11 cellular contexts compared by ENCODE assay signal in the genomic region with DNA sequence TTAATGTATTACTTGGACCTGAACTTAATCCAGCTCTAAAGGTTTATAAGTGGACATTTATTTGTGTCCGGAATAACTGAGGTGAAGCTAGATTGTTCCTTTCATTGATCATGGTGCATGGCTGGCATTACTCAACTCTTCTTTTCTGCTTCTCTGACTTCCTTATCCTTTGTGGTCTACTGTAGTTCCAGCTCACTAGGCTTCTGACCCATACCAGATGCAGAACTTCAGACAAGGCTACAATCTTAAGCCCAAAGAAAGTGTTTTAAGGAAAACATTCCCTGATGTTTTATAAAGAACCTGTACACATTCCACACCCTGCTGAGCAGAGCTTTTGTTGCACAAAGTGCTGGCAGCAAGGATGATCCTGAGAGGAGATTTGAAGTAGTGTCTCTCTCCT.
DNase-seq lines count a peak whose midpoint lies in the region; ATAC-seq and TF ChIP-seq lines count a peak whose summit lies in the region.
"Had no signal": no experiment of that assay in that cellular context is flagged by ENCODE, and none has a peak within 500 bp of the region (broad histone marks: within the 10 kb centered on the region; RNA-seq: fewer than 3 reads in every experiment).

No MANE protein-coding gene starts in this region.

- H3K27ac ChIP-seq in DND-41 (ENCODE audit: low read length): peak overlapping the region; percentile 93
- H3K27ac ChIP-seq in sigmoid colon: peak overlapping the region in 3 of 4 donors; percentile 54 to 75 (median 73)

- TF ChIP-seq POLR2A in sigmoid colon (IDR thresholded peaks at IDR 0.05): no peak

- H3K36me3 ChIP-seq in DND-41 (ENCODE audit: insufficient read depth, low read length) (no peaks in the 10 kb centered on the region), sigmoid colon (no peaks in the 10 kb centered on the region)
- H3K36me3 ChIP-seq: cardiac muscle cell, prostate gland had no signal

- H3K79me2 ChIP-seq in DND-41 (ENCODE audit: insufficient read depth, low read length): no peaks in the 10 kb centered on the region

- H2AFZ ChIP-seq in DND-41 (ENCODE audit: low read depth, low read length): no peak overlapping the region

- WGBS in sigmoid colon, 2 donors: 84 to 87% methylated on average over 1 of the region's 1 CpG

- DNase-seq in DND-41 (no peak), MV-4-11 (lab: John Stamatoyannopoulos, UW) (peak; percentile 52), astrocyte of the spinal cord (ENCODE audit: low read depth, low spot score) (peak; percentile 68), sigmoid colon (no peak), NCI-H510A treated with DMSO at 0.1 percent for 48 hours (lab: John Stamatoyannopoulos, UW) (no peak), NCI-H2227 (lab: John Stamatoyannopoulos, UW; ENCODE audit: unreplicated experiment) (no peak)
- no peak for DNase-seq in activated CD4-positive, alpha-beta T cell treated with anti-CD3 and anti-CD28 coated beads, Interleukin-2, amount 50 U/mL, for 48 hours

- peaks cover 59% of the 10 kb centered on the region for H3K4me1 ChIP-seq in DND-41 (ENCODE audit: insufficient read depth, low read length)
- H3K4me1 ChIP-seq in sigmoid colon: peaks cover 0 to 44% (median 35%) of the 10 kb centered on the region in 4 donors
- H3K4me1 ChIP-seq: prostate gland had no signal

- no peaks in the 10 kb centered on the region for H4K20me1 ChIP-seq in DND-41 (ENCODE audit: insufficient read depth, low read length)

- no peak overlapping the region for H3K4me3 ChIP-seq in DND-41 (ENCODE audit: low read depth in 1 of 2, low read length in 2 of 2)
- no peak overlapping the region for H3K4me3 ChIP-seq in astrocyte of the spinal cord (ENCODE audit: low read depth, low read length)
- H3K4me3 ChIP-seq in sigmoid colon: no peak overlapping the region
- H3K4me3 ChIP-seq: cardiac muscle cell, prostate gland had no signal

- H3K9me3 ChIP-seq in DND-41 (ENCODE audit: insufficient read depth, low read length, severe bottlenecking) (no peaks in the 10 kb centered on the region), sigmoid colon (no peaks in the 10 kb centered on the region)
- H3K9me3 ChIP-seq: prostate gland had no signal

- ATAC-seq in DND-41 (ENCODE audit: insufficient read depth, low read depth): no peak
- ATAC-seq in HG03108 (IDR thresholded peaks at IDR 0.05; ENCODE audit: unreplicated experiment): no peak
- ATAC-seq: HCT116 had no signal

- intact Hi-C loops in sigmoid colon (cut with DNase I): no loop called here

- H3K4me2 ChIP-seq in DND-41 (ENCODE audit: insufficient read depth, low read length): no peak overlapping the region

- no peak for TF ChIP-seq CTCF in DND-41 (IDR thresholded peaks at IDR 0.05; ENCODE audit: borderline replicate concordance, extremely low read depth, low read length, poor library complexity, severe bottlenecking)
- no peak for TF ChIP-seq CTCF in astrocyte of the spinal cord (IDR thresholded peaks at IDR 0.05; ENCODE audit: low read depth, low read length)
- TF ChIP-seq CTCF in sigmoid colon (IDR thresholded peaks at IDR 0.05): no peak

- no peaks in the 10 kb centered on the region for H3K27me3 ChIP-seq in DND-41 (ENCODE audit: insufficient read depth, low read length, poor library complexity)
- H3K27me3 ChIP-seq in sigmoid colon: no peaks in the 10 kb centered on the region
- H3K27me3 ChIP-seq: cardiac muscle cell had no signal

- TF ChIP-seq EP300 in sigmoid colon (IDR thresholded peaks at IDR 0.05): no peak

- H3K9ac ChIP-seq in DND-41 (ENCODE audit: low read depth, low read length): no peak overlapping the region

- in situ Hi-C loops in astrocyte of the spinal cord (cut with HindIII; ENCODE audit: low sequenced_read_pairs): no loop called here

Comparison
In these comparisons a context has a peak if more than half of its experiments do, and no peak if none do; other contexts are left out.
1. DNase-seq: peak in MV-4-11 (single experiment) and astrocyte of the spinal cord (single experiment); none in DND-41 (single experiment), sigmoid colon (single experiment), NCI-H510A treated with DMSO at 0.1 percent for 48 hours (single experiment), NCI-H2227 (single experiment) and activated CD4-positive, alpha-beta T cell treated with anti-CD3 and anti-CD28 coated beads, Interleukin-2, amount 50 U/mL, for 48 hours (0 of 2).